In genomic region chr2:237524631-237525030, GRCh38 we compare ENCODE assay signal across 1 cellular context.
TF ChIP-seq lines count a peak whose summit lies in the region.

No MANE protein-coding gene starts in this region.

TF ChIP-seq in HepG2, 621 proteins besides CTCF, POLR2A, EP300 and RAD21 (continued from another document and continues in another):
- no peak for TF ChIP-seq AKNA (CRISPR knock-in tag; IDR thresholded peaks at IDR 0.05; ENCODE audit: borderline replicate concordance)
- TF ChIP-seq HES4 (CRISPR knock-in tag; IDR thresholded peaks at IDR 0.05; ENCODE audit: borderline replicate concordance), result no peak
- peak; percentile 57; the same call in 1 of the 2 replicates for TF ChIP-seq RXRA (CRISPR knock-in tag; IDR thresholded peaks at IDR 0.05)
- TF ChIP-seq RELA (CRISPR knock-in tag; IDR thresholded peaks at IDR 0.05), result no peak
- TF ChIP-seq ZNF720 (CRISPR knock-in tag; IDR thresholded peaks at IDR 0.05), result no peak
- no peak for TF ChIP-seq ZNF18 (CRISPR knock-in tag; IDR thresholded peaks at IDR 0.05; ENCODE audit: insufficient replicate concordance)
- TF ChIP-seq MZF1 (CRISPR knock-in tag; IDR thresholded peaks at IDR 0.05; ENCODE audit: borderline replicate concordance), result no peak
- no peak for TF ChIP-seq BRF2 (CRISPR knock-in tag; IDR thresholded peaks at IDR 0.05)
- peak; percentile 39; the same call in 1 of the 2 replicates for TF ChIP-seq HOXA3 (CRISPR knock-in tag; IDR thresholded peaks at IDR 0.05)
- TF ChIP-seq NFYC (CRISPR knock-in tag; IDR thresholded peaks at IDR 0.05), result no peak
- peak; percentile 69; the same call in 1 of the 2 replicates for TF ChIP-seq SPEN (CRISPR knock-in tag; IDR thresholded peaks at IDR 0.05; ENCODE audit: low read depth)
- no peak for TF ChIP-seq ZNF773 (CRISPR knock-in tag; IDR thresholded peaks at IDR 0.05; ENCODE audit: borderline replicate concordance)
- no peak for TF ChIP-seq EZH2 (conservative IDR thresholded peaks at IDR 0.05; ENCODE audit: low read depth, low read length)
- no peak for TF ChIP-seq SMAD9 (CRISPR knock-in tag; IDR thresholded peaks at IDR 0.05)
- TF ChIP-seq IRF9 (CRISPR knock-in tag; IDR thresholded peaks at IDR 0.05; ENCODE audit: borderline replicate concordance), result no peak
- TF ChIP-seq ZNF44 (CRISPR knock-in tag; IDR thresholded peaks at IDR 0.05), result no peak
- no peak for TF ChIP-seq FOXM1 (CRISPR knock-in tag; IDR thresholded peaks at IDR 0.05)
- no peak for TF ChIP-seq CEBPB (IDR thresholded peaks at IDR 0.05; ENCODE audit: borderline replicate concordance, low read depth, low read length)
- TF ChIP-seq ZNF496 (CRISPR knock-in tag; IDR thresholded peaks at IDR 0.05; ENCODE audit: insufficient replicate concordance), result no peak
- TF ChIP-seq SCMH1 (CRISPR knock-in tag; IDR thresholded peaks at IDR 0.05; ENCODE audit: borderline replicate concordance), result no peak
- no peak for TF ChIP-seq ZNF878 (CRISPR knock-in tag; IDR thresholded peaks at IDR 0.05)
- no peak for TF ChIP-seq ZNF407 (CRISPR knock-in tag; IDR thresholded peaks at IDR 0.05; ENCODE audit: not compliant biosample characterization)
- TF ChIP-seq SAFB2 (CRISPR knock-in tag; IDR thresholded peaks at IDR 0.05; ENCODE audit: borderline replicate concordance, low read depth), result no peak
- 0 out of 2 replicates have a peak, but pooled peaks have one; percentile 31 for TF ChIP-seq PATZ1 (CRISPR knock-in tag; IDR thresholded peaks at IDR 0.05)
- TF ChIP-seq SNRNP70 (IDR thresholded peaks at IDR 0.05; ENCODE audit: low read depth, low read length), result no peak
- TF ChIP-seq RBAK (CRISPR knock-in tag; IDR thresholded peaks at IDR 0.05), result no peak
- TF ChIP-seq ATF6 (CRISPR knock-in tag; conservative IDR thresholded peaks at IDR 0.05), result no peak
- TF ChIP-seq ZNF766 (CRISPR knock-in tag; IDR thresholded peaks at IDR 0.05; ENCODE audit: borderline replicate concordance), result no peak
- TF ChIP-seq HOXA5 (CRISPR knock-in tag; IDR thresholded peaks at IDR 0.05), result no peak
- TF ChIP-seq ZBTB34 (CRISPR knock-in tag; IDR thresholded peaks at IDR 0.05), result no peak
- TF ChIP-seq KDM5B (CRISPR knock-in tag; IDR thresholded peaks at IDR 0.05; ENCODE audit: borderline replicate concordance), result 0 out of 2 replicates have a peak, but pooled peaks have one; percentile 32
- TF ChIP-seq TGIF2 (CRISPR knock-in tag; IDR thresholded peaks at IDR 0.05), result no peak
- no peak for TF ChIP-seq ZNF782 (CRISPR knock-in tag; IDR thresholded peaks at IDR 0.05; ENCODE audit: borderline replicate concordance)
- no peak for TF ChIP-seq U2AF2 (IDR thresholded peaks at IDR 0.05; ENCODE audit: low read depth, low read length)
- peak; percentile 25; the same call in 1 of the 2 replicates for TF ChIP-seq SAP130 (CRISPR knock-in tag; IDR thresholded peaks at IDR 0.05; ENCODE audit: low read depth)
- no peak for TF ChIP-seq BORCS8-MEF2B (CRISPR knock-in tag; IDR thresholded peaks at IDR 0.05)
- TF ChIP-seq ZBTB7B (CRISPR knock-in tag; IDR thresholded peaks at IDR 0.05), result no peak
